In genomic region chr12:54723653-54724256, GRCh38 we compare ENCODE assay signal across 8 cellular contexts.
DNase-seq lines count a peak whose midpoint lies in the region; ATAC-seq, FAIRE-seq and TF ChIP-seq lines count a peak whose summit lies in the region.

No MANE protein-coding gene starts in this region.

- TF ChIP-seq CTCF in A549 (IDR thresholded peaks at IDR 0.05): peak; percentile 38
- TF ChIP-seq CTCF in WTC11 (IDR thresholded peaks at IDR 0.05): peak; percentile 53
- TF ChIP-seq CTCF in kidney (IDR thresholded peaks at IDR 0.05; ENCODE audit: borderline replicate concordance, extremely low read depth, insufficient read depth): peak; percentile 42
- TF ChIP-seq CTCF in ascending aorta (IDR thresholded peaks at IDR 0.05): peak in 1 of 3 experiments; percentile 26
- no peak for TF ChIP-seq CTCF in omental fat pad (IDR thresholded peaks at IDR 0.05)

- no peak overlapping the region for H3K4me3 ChIP-seq in A549
- H3K4me3 ChIP-seq in kidney (ENCODE audit: low read length in 2 of 2): no peak overlapping the region
- no peak overlapping the region for H3K4me3 ChIP-seq in ascending aorta

- FAIRE-seq in A549 (lab: Jason Lieb, UNC) (no peak), kidney (lab: Jason Lieb, UNC) (no peak)

- intact Hi-C loops in kidney (cut with DNase I): no loop called here
- intact Hi-C loops in ascending aorta (cut with DNase I): no loop called here
- intact Hi-C loops in Right ventricle myocardium inferior (cut with DNase I): no loop called here

- H3K27me3 Mint-ChIP-seq in WTC11 (ENCODE audit: low read depth): no peaks in the 10 kb centered on the region

- H3K4me1 ChIP-seq in A549 (no peaks in the 10 kb centered on the region), kidney (ENCODE audit: control insufficient read depth in 1 of 2, insufficient read depth in 1 of 2, low read depth in 1 of 2, low read length in 2 of 2) (peaks cover 3 to 7% of the 10 kb centered on the region in 2 donors), ascending aorta (no peaks in the 10 kb centered on the region)

- peaks cover 13% of the 10 kb centered on the region for H3K36me3 Mint-ChIP-seq in WTC11

- no peak overlapping the region for H3K4me3 Mint-ChIP-seq in WTC11

- no peaks in the 10 kb centered on the region for H3K27me3 ChIP-seq in ascending aorta

- H3K4me1 Mint-ChIP-seq in WTC11: peaks cover 41% of the 10 kb centered on the region

- TF ChIP-seq EP300 in A549 (IDR thresholded peaks at IDR 0.05): no peak

- ATAC-seq in A549 (peak in 1 of 2 experiments; percentile 71; a peak in 3 of 6 replicates), HG03432 (IDR thresholded peaks at IDR 0.05; ENCODE audit: unreplicated experiment) (peak; percentile 79), WTC11 (peak; percentile 51), omental fat pad (ENCODE audit: low FRiP score) (no peak), Right ventricle myocardium inferior (no peak)

- H3K27ac Mint-ChIP-seq in WTC11: no peak overlapping the region

- peaks cover 22% of the 10 kb centered on the region for H3K9me3 Mint-ChIP-seq in WTC11

- H3K9me3 ChIP-seq in A549 (no peaks in the 10 kb centered on the region), kidney (ENCODE audit: control insufficient read depth in 1 of 2, low read length in 2 of 2) (no peaks in the 10 kb centered on the region), ascending aorta (no peaks in the 10 kb centered on the region)

- H3K4me2 ChIP-seq in A549: no peak overlapping the region

- no peaks in the 10 kb centered on the region for H3K36me3 ChIP-seq in kidney (ENCODE audit: control insufficient read depth in 1 of 2, insufficient read depth in 2 of 2, low read length in 2 of 2)
- no peaks in the 10 kb centered on the region for H3K36me3 ChIP-seq in ascending aorta

- no peak overlapping the region for H3K9ac ChIP-seq in kidney (ENCODE audit: low read length in 2 of 2)

- POLR2A ChIA-PET in A549 (lab: Yijun Ruan, JAX) (no interaction called here), WTC11 (lab: Charles Lee) (no interaction called here)

- WGBS in A549 (ENCODE audit: missing lambda C conversion rate): 0% methylated on average over 2 of the region's 2 CpGs

- no peak for TF ChIP-seq POLR2A in A549 (IDR thresholded peaks at IDR 0.05; ENCODE audit: low read length)

- H3K27ac ChIP-seq in A549 (no peak overlapping the region), kidney (ENCODE audit: low read depth in 2 of 2, low read length in 2 of 2) (no peak overlapping the region), ascending aorta (no peak overlapping the region)

- CTCF ChIA-PET in A549 (lab: Yijun Ruan, JAX) (interaction anchor here (0.7 to 1.9 kb wide), 5 partner anchors 11 to 240 kb away, joined by 3 to 5 read pairs (median 4); no protein-coding TSS in a partner anchor), WTC11 (lab: Charles Lee) (interaction anchor here (0.7 to 2.5 kb wide), 8 partner anchors 8 to 269 kb away, joined by 3 to 20 read pairs (median 6); no protein-coding TSS in a partner anchor)

- DNase-seq in A549 (ENCODE audit: low read depth in 1 of 2, low spot score in 1 of 2): peak in 1 of 2 experiments; percentile 28
- peak; percentile 5 for DNase-seq in GDM1 (lab: John Stamatoyannopoulos, UW)
- DNase-seq in WTC11 (ENCODE audit: low spot score): no peak
- DNase-seq in kidney: no peak
- DNase-seq in ascending aorta (ENCODE audit: low spot score in 2 of 2): no peak
- DNase-seq in omental fat pad (ENCODE audit: low spot score): no peak
- DNase-seq in Right ventricle myocardium inferior (ENCODE audit: missing footprints): no peak

- TF ChIP-seq RAD21 in A549 (conservative IDR thresholded peaks at IDR 0.05 in 1 of 2, IDR thresholded peaks at IDR 0.05 in 1 of 2): no peak

TF ChIP-seq in A549, 52 proteins besides CTCF, POLR2A, EP300 and RAD21:
- no peak for TF ChIP-seq EHF (CRISPR knock-in tag; IDR thresholded peaks at IDR 0.05)
- TF ChIP-seq RNF2 (IDR thresholded peaks at IDR 0.05; ENCODE audit: borderline replicate concordance, low read depth): no peak
- TF ChIP-seq ZSCAN20 (CRISPR knock-in tag; IDR thresholded peaks at IDR 0.05): no peak
- TF ChIP-seq CHD2 (IDR thresholded peaks at IDR 0.05; ENCODE audit: low read length, partially characterized antibody): no peak
- no peak for TF ChIP-seq BCL3 (IDR thresholded peaks at IDR 0.05)
- TF ChIP-seq KDM5A (IDR thresholded peaks at IDR 0.05): no peak
- TF ChIP-seq JUNB (IDR thresholded peaks at IDR 0.05): no peak
- TF ChIP-seq TP53 (CRISPR knock-in tag; IDR thresholded peaks at IDR 0.05): no peak
- TF ChIP-seq, protein P1, sequence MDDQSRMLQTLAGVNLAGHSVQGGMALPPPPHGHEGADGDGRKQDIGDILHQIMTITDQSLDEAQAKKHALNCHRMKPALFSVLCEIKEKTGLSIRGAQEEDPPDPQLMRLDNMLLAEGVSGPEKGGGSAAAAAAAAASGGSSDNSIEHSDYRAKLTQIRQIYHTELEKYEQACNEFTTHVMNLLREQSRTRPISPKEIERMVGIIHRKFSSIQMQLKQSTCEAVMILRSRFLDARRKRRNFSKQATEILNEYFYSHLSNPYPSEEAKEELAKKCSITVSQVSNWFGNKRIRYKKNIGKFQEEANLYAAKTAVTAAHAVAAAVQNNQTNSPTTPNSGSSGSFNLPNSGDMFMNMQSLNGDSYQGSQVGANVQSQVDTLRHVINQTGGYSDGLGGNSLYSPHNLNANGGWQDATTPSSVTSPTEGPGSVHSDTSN (IDR thresholded peaks at IDR 0.05): no peak
- no peak for TF ChIP-seq HOXB13 (CRISPR knock-in tag; IDR thresholded peaks at IDR 0.05; ENCODE audit: low read depth)
- TF ChIP-seq FOXS1 (CRISPR knock-in tag; IDR thresholded peaks at IDR 0.05): no peak
- TF ChIP-seq HOXB5 (CRISPR knock-in tag; IDR thresholded peaks at IDR 0.05): no peak
- TF ChIP-seq HES2 (IDR thresholded peaks at IDR 0.05): no peak
- TF ChIP-seq CEBPB (IDR thresholded peaks at IDR 0.05): no peak

TF ChIP-seq in WTC11, 78 proteins besides CTCF, POLR2A, EP300 and RAD21:
- no peak for TF ChIP-seq ATF1 (CRISPR knock-in tag; IDR thresholded peaks at IDR 0.05)
- no peak for TF ChIP-seq ZNF263 (CRISPR knock-in tag; IDR thresholded peaks at IDR 0.05; ENCODE audit: low read depth)
- no peak for TF ChIP-seq IRF2 (CRISPR knock-in tag; IDR thresholded peaks at IDR 0.05; ENCODE audit: borderline replicate concordance, low read depth)
- no peak for TF ChIP-seq MLX (CRISPR knock-in tag; IDR thresholded peaks at IDR 0.05)
- no peak for TF ChIP-seq TP53 (CRISPR knock-in tag; IDR thresholded peaks at IDR 0.05)
- TF ChIP-seq OVOL2 (CRISPR knock-in tag; IDR thresholded peaks at IDR 0.05; ENCODE audit: borderline replicate concordance): no peak
- TF ChIP-seq E2F1 (CRISPR knock-in tag; IDR thresholded peaks at IDR 0.05): no peak
- no peak for TF ChIP-seq ESRRA (CRISPR knock-in tag; IDR thresholded peaks at IDR 0.05; ENCODE audit: borderline replicate concordance)
- no peak for TF ChIP-seq TEAD1 (CRISPR knock-in tag; IDR thresholded peaks at IDR 0.05)
- TF ChIP-seq AR (CRISPR knock-in tag; IDR thresholded peaks at IDR 0.05): no peak
- TF ChIP-seq ELF4 (CRISPR knock-in tag; IDR thresholded peaks at IDR 0.05; ENCODE audit: low read depth): no peak
- no peak for TF ChIP-seq RELA (CRISPR knock-in tag; IDR thresholded peaks at IDR 0.05; ENCODE audit: borderline replicate concordance)
- TF ChIP-seq MXD4 (CRISPR knock-in tag; IDR thresholded peaks at IDR 0.05; ENCODE audit: borderline replicate concordance): no peak
TF ChIP-seq in WTC11: peak in this region for 0.

Comparison
In these comparisons a context has a peak if more than half of its experiments do, and no peak if none do; other contexts are left out.
1. ATAC-seq: peak in HG03432 (single experiment) and WTC11 (single experiment); none in omental fat pad (single experiment) and Right ventricle myocardium inferior (single experiment).
2. CTCF ChIP-seq: peak in A549 (single experiment), WTC11 (single experiment) and kidney (single experiment); none in omental fat pad (0 of 3).
3. Of the 8 proteins assayed by ChIP-seq in both WTC11 and A549: peak only in WTC11: none; only in A549: none; in both: CTCF; in neither: 7.